17 cellular contexts compared by ENCODE assay signal in the genomic region with DNA sequence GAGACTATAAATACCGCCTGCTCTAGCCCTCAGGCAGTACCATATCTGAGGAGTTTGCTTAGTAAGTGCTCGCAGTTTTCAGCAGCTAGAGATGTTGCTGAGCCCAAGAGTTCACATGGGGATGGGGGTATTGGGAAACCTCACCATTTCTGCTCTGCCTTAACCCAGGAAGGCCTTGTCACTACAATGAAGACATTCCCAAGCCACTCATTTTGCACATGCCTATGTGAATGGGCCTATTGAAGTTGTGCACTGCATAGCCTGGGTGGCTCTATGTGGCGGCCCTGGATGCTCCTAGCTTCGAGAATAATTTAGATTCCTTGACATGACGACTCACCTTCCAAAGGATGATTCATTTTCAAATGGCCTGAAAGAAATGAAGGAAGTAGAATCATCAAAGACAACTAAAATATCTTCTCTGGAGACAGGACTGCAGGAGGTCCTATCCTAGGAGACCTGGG.
DNase-seq lines count a peak whose midpoint lies in the region; ATAC-seq, FAIRE-seq and TF ChIP-seq lines count a peak whose summit lies in the region.
"Had no signal": no experiment of that assay in that cellular context is flagged by ENCODE, and none has a peak within 500 bp of the region (broad histone marks: within the 10 kb centered on the region; RNA-seq: fewer than 3 reads in every experiment).

No MANE protein-coding gene starts in this region.

- H2AFZ ChIP-seq in mesenchymal stem cell (ENCODE audit: low read depth, low read length) = no peak overlapping the region

- no peak overlapping the region for H3K14ac ChIP-seq in mesenchymal stem cell (ENCODE audit: low read length in 2 of 2)

- ATAC-seq in right lobe of liver = no peak
- ATAC-seq: activated T-cell treated with anti-CD3 and anti-CD28 coated beads, Interleukin-2, amount 50 U/mL, for 4 hours; natural killer cell had no signal

- H4K8ac ChIP-seq in mesenchymal stem cell (ENCODE audit: low read length) = no peak overlapping the region

- no peak overlapping the region for H2BK5ac ChIP-seq in mesenchymal stem cell (ENCODE audit: low read depth, low read length, poor library complexity, severe bottlenecking)

- no peak for DNase-seq in AG04450 (ENCODE audit: low read depth, low spot score)
- peak; percentile 77 for DNase-seq in bronchial epithelial cell (ENCODE audit: low read depth)
- DNase-seq in mesenchymal stem cell = peak; percentile 88
- no peak for DNase-seq in right lobe of liver
- no peak for DNase-seq in DMS79 treated with DMSO at 0.1 percent for 48 hours (lab: John Stamatoyannopoulos, UW)
- DNase-seq in GM10248 (ENCODE audit: extremely low spot score) = no peak
- DNase-seq in ecto neural progenitor cell (ENCODE audit: low spot score) = no peak
- DNase-seq: activated CD4-positive, CD25-positive, alpha-beta regulatory T cell; activated T-cell treated with anti-CD3 and anti-CD28 coated beads, Interleukin-2, amount 50 U/mL, for 4 hours; esophagus squamous epithelium; natural killer cell; NCI-H510A; SJCRH30; stimulated activated CD8-positive, alpha-beta memory T cell treated with anti-CD3 and anti-CD28 coated beads, Interleukin-4, amount 100 ng/mL, for 48 hours had no signal

- H2BK15ac ChIP-seq in mesenchymal stem cell (ENCODE audit: low read depth, poor library complexity, severe bottlenecking) = no peak overlapping the region

- H3K4me2 ChIP-seq in mesenchymal stem cell (ENCODE audit: low read length, poor library complexity, severe bottlenecking) = no peak overlapping the region

- H3K36me3 ChIP-seq in bronchial epithelial cell (ENCODE audit: control insufficient read depth, insufficient read depth, low read length) (no peaks in the 10 kb centered on the region), mesenchymal stem cell (ENCODE audit: control insufficient read depth in 1 of 2, insufficient read depth in 2 of 2, low read depth in 1 of 2, low read length in 2 of 2) (no peaks in the 10 kb centered on the region), right lobe of liver (no peaks in the 10 kb centered on the region)
- H3K36me3 ChIP-seq: BLaER1 treated with 17β-estradiol and CSF1 and Interleukin-3, amounts not matched to agents 10 nM and 100 nM; esophagus squamous epithelium; SJCRH30 had no signal

- no peak overlapping the region for H3K9ac ChIP-seq in mesenchymal stem cell (ENCODE audit: low read length)
- H3K9ac ChIP-seq: BLaER1 treated with 17β-estradiol and CSF1 and Interleukin-3, amounts not matched to agents 10 nM and 100 nM had no signal

- H2BK12ac ChIP-seq in mesenchymal stem cell (ENCODE audit: low read length in 2 of 2) = peak overlapping the region in 1 of 2 experiments; percentile 16

- H3K27ac ChIP-seq in AG04450 (ENCODE audit: low read depth, low read length) = peak overlapping the region; percentile 68
- H3K27ac ChIP-seq in mesenchymal stem cell (ENCODE audit: low read length, poor library complexity, severe bottlenecking) = peak overlapping the region; percentile 82
- no peak overlapping the region for H3K27ac ChIP-seq in right lobe of liver
- H3K27ac ChIP-seq: BLaER1 treated with 17β-estradiol and CSF1 and Interleukin-3, amounts not matched to agents 10 nM and 100 nM; SJCRH30 had no signal

- H3K27me3 ChIP-seq in AG04450 (ENCODE audit: control insufficient read depth, insufficient read depth, low read length) = no peaks in the 10 kb centered on the region
- no peaks in the 10 kb centered on the region for H3K27me3 ChIP-seq in bronchial epithelial cell (ENCODE audit: control insufficient read depth, insufficient read depth, low read length)
- H3K27me3 ChIP-seq in mesenchymal stem cell (ENCODE audit: control insufficient read depth in 1 of 2, insufficient read depth in 1 of 2, low read length in 2 of 2) = peaks cover 0 to 3% of the 10 kb centered on the region in 2 experiments
- no peaks in the 10 kb centered on the region for H3K27me3 ChIP-seq in right lobe of liver
- H3K27me3 ChIP-seq: BLaER1 treated with 17β-estradiol and CSF1 and Interleukin-3, amounts not matched to agents 10 nM and 100 nM; esophagus squamous epithelium; SJCRH30 had no signal

- CTCF ChIA-PET in AG04450 (lab: Charles Lee) = no interaction called here
- CTCF ChIA-PET in GM10248 (lab: Yijun Ruan, JAX) = no interaction called here

- H2AK5ac ChIP-seq in mesenchymal stem cell (ENCODE audit: low read length, severe bottlenecking) = peak overlapping the region; percentile 39

- H3K23ac ChIP-seq in mesenchymal stem cell (ENCODE audit: low read length in 2 of 2) = no peak overlapping the region

- H3K9me3 ChIP-seq in AG04450 (ENCODE audit: control insufficient read depth, insufficient read depth, low read length) (no peaks in the 10 kb centered on the region), mesenchymal stem cell (ENCODE audit: control insufficient read depth, low read length) (no peaks in the 10 kb centered on the region), right lobe of liver (no peaks in the 10 kb centered on the region)
- H3K9me3 ChIP-seq: BLaER1 treated with 17β-estradiol and CSF1 and Interleukin-3, amounts not matched to agents 10 nM and 100 nM; esophagus squamous epithelium; SJCRH30 had no signal

- H3K79me1 ChIP-seq in mesenchymal stem cell (replicated peaks; ENCODE audit: low read length, poor library complexity, severe bottlenecking) = no peaks in the 10 kb centered on the region

- H3K4me1 ChIP-seq in mesenchymal stem cell (ENCODE audit: control insufficient read depth, insufficient read depth, low read depth, low read length) = peaks cover 9% of the 10 kb centered on the region
- no peaks in the 10 kb centered on the region for H3K4me1 ChIP-seq in right lobe of liver

- FAIRE-seq in bronchial epithelial cell (lab: Jason Lieb, UNC) = no peak
- FAIRE-seq: G401.6 had no signal

- H3K18ac ChIP-seq in mesenchymal stem cell (ENCODE audit: low read depth in 1 of 2, low read length in 2 of 2) = no peak overlapping the region

- H3K4ac ChIP-seq in mesenchymal stem cell (ENCODE audit: low read depth in 1 of 2, low read length in 2 of 2) = no peak overlapping the region

- TF ChIP-seq EP300 in Ishikawa (IDR thresholded peaks at IDR 0.05; ENCODE audit: borderline replicate concordance) = no peak; the same call in 1 of the 2 replicates

- no peak for TF ChIP-seq POLR2A in right lobe of liver (IDR thresholded peaks at IDR 0.05)

- POLR2A ChIA-PET in AG04450 (lab: Yijun Ruan, JAX) = no interaction called here
- POLR2A ChIA-PET in GM10248 (lab: Yijun Ruan, JAX) = no interaction called here

- TF ChIP-seq RAD21 in Ishikawa (IDR thresholded peaks at IDR 0.05; ENCODE audit: low read depth) = no peak

- H3K4me3 ChIP-seq in AG04450 (ENCODE audit: low read depth, low read length) (no peak overlapping the region), bronchial epithelial cell (ENCODE audit: low read depth, low read length) (no peak overlapping the region), mesenchymal stem cell (ENCODE audit: insufficient read depth in 1 of 2, low read depth in 1 of 2, low read length in 2 of 2) (no peak overlapping the region), right lobe of liver (no peak overlapping the region)
- H3K4me3 ChIP-seq: BLaER1 treated with 17β-estradiol and CSF1 and Interleukin-3, amounts not matched to agents 10 nM and 100 nM; esophagus squamous epithelium; SJCRH30 had no signal

- no peak overlapping the region for H2BK120ac ChIP-seq in mesenchymal stem cell (ENCODE audit: low read depth, low read length)

- intact Hi-C loops in right lobe of liver (cut with DNase I) = no loop called here

- no peak overlapping the region for H4K91ac ChIP-seq in mesenchymal stem cell (ENCODE audit: low read length)

- TF ChIP-seq CTCF in AG04450 (IDR thresholded peaks at IDR 0.05; ENCODE audit: low read depth, low read length) (no peak), bronchial epithelial cell (IDR thresholded peaks at IDR 0.05; ENCODE audit: insufficient read depth, low read length, severe bottlenecking) (no peak), right lobe of liver (IDR thresholded peaks at IDR 0.05) (no peak), GM10248 (IDR thresholded peaks at IDR 0.05; ENCODE audit: control extremely low read depth, extremely low read depth, low read depth, missing control alignments) (no peak)

- WGBS in mesenchymal stem cell = 54% methylated on average over 3 of the region's 5 CpGs
- WGBS in right lobe of liver (ENCODE audit: insufficient coverage, low coverage, low lambda C conversion rate, missing lambda C conversion rate) = 58% methylated on average over 5 of the region's 5 CpGs

TF ChIP-seq in Ishikawa, 13 proteins besides CTCF, POLR2A, EP300 and RAD21:
- TF ChIP-seq, protein P1, sequence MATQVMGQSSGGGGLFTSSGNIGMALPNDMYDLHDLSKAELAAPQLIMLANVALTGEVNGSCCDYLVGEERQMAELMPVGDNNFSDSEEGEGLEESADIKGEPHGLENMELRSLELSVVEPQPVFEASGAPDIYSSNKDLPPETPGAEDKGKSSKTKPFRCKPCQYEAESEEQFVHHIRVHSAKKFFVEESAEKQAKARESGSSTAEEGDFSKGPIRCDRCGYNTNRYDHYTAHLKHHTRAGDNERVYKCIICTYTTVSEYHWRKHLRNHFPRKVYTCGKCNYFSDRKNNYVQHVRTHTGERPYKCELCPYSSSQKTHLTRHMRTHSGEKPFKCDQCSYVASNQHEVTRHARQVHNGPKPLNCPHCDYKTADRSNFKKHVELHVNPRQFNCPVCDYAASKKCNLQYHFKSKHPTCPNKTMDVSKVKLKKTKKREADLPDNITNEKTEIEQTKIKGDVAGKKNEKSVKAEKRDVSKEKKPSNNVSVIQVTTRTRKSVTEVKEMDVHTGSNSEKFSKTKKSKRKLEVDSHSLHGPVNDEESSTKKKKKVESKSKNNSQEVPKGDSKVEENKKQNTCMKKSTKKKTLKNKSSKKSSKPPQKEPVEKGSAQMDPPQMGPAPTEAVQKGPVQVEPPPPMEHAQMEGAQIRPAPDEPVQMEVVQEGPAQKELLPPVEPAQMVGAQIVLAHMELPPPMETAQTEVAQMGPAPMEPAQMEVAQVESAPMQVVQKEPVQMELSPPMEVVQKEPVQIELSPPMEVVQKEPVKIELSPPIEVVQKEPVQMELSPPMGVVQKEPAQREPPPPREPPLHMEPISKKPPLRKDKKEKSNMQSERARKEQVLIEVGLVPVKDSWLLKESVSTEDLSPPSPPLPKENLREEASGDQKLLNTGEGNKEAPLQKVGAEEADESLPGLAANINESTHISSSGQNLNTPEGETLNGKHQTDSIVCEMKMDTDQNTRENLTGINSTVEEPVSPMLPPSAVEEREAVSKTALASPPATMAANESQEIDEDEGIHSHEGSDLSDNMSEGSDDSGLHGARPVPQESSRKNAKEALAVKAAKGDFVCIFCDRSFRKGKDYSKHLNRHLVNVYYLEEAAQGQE (IDR thresholded peaks at IDR 0.05; ENCODE audit: low read depth) = no peak
- 0 out of 2 replicates have a peak, but pooled peaks have one; percentile 31 for TF ChIP-seq TEAD4 (IDR thresholded peaks at IDR 0.05)
TF ChIP-seq in Ishikawa: peak in this region for 1.

Comparison
In these comparisons a context has a peak if more than half of its experiments do, and no peak if none do; other contexts are left out.
1. DNase-seq: peak in bronchial epithelial cell (single experiment) and mesenchymal stem cell (single experiment); none in AG04450 (single experiment), right lobe of liver (0 of 3), DMS79 treated with DMSO at 0.1 percent for 48 hours (single experiment), GM10248 (single experiment) and ecto neural progenitor cell (single experiment).
2. H3K27ac ChIP-seq: peak in AG04450 (single experiment) and mesenchymal stem cell (single experiment); none in right lobe of liver (0 of 3).